ENCODE assay signal across 9 cellular contexts in genomic region chr1:225467193-225468020, GRCh38. TPM values are rescaled to one million over a fixed set of nuclear protein-coding genes. Genes with fewer than 3 reads are reported as not detected.
DNase-seq lines count a peak whose midpoint lies in the region; ATAC-seq and TF ChIP-seq lines count a peak whose summit lies in the region.
"Had no signal": no experiment of that assay in that cellular context is flagged by ENCODE, and none has a peak within 500 bp of the region (broad histone marks: within the 10 kb centered on the region; RNA-seq: fewer than 3 reads in every experiment).

No MANE protein-coding gene starts in this region.

- H3K27me3 Mint-ChIP-seq in natural killer cell (ENCODE audit: low read depth in 2 of 2): no peaks in the 10 kb centered on the region

- H3K9me3 ChIP-seq in thoracic aorta: no peaks in the 10 kb centered on the region

- H3K27ac ChIP-seq in caudate nucleus (ENCODE audit: low read depth, low read length) (peak overlapping the region; percentile 69), thoracic aorta (peak overlapping the region; percentile 41 to 65)

- H3K27ac Mint-ChIP-seq in natural killer cell: peak overlapping the region; percentile 96

- H3K27me3 ChIP-seq in thoracic aorta (replicated peaks; ENCODE audit: insufficient read depth): no peaks in the 10 kb centered on the region

- no peaks in the 10 kb centered on the region for H3K36me3 Mint-ChIP-seq in natural killer cell
- H3K36me3 Mint-ChIP-seq: brain had no signal

- peak; percentile 90 for TF ChIP-seq POLR2A in GM19193 (IDR thresholded peaks at IDR 0.05; ENCODE audit: extremely low read depth, insufficient read depth, insufficient read length)

- H3K4me3 ChIP-seq in thoracic aorta: peak overlapping the region; percentile 62

- DNase-seq in UCSD-AML1 (lab: John Stamatoyannopoulos, UW; ENCODE audit: unreplicated experiment) (peak; percentile 84), caudate nucleus (lab: John Stamatoyannopoulos, UW) (peak in 9 of 61 donors; percentile 7 to 34 (median 14)), natural killer cell (peak; percentile 70), thoracic aorta (ENCODE audit: low spot score) (no peak), DMS79 treated with DMSO at 0.1 percent for 48 hours (lab: John Stamatoyannopoulos, UW) (no peak), DMS79 (lab: John Stamatoyannopoulos, UW) (no peak)

- intact Hi-C loops in natural killer cell (cut with micrococcal nuclease): loop anchor here (5.0 to 10.0 kb wide), 2 partner anchors 530 to 717 kb away; partner anchors contain the start of genes ACBD3 and SDE2

- peak overlapping the region; percentile 94 for H3K4me3 Mint-ChIP-seq in natural killer cell
- H3K4me3 Mint-ChIP-seq: brain had no signal

- TF ChIP-seq CTCF in natural killer cell (IDR thresholded peaks at IDR 0.05): no peak
- TF ChIP-seq CTCF in thoracic aorta (IDR thresholded peaks at IDR 0.05): no peak

- peaks cover 68 to 80% of the 10 kb centered on the region in 2 donors for H3K4me1 Mint-ChIP-seq in natural killer cell

- H3K4me1 ChIP-seq in thoracic aorta (ENCODE audit: control insufficient read depth in 1 of 2, low read depth in 2 of 2): no peaks in the 10 kb centered on the region

- no peaks in the 10 kb centered on the region for H3K9me3 Mint-ChIP-seq in natural killer cell

- H3K36me3 ChIP-seq in thoracic aorta: no peaks in the 10 kb centered on the region

- ATAC-seq in HG03354 (IDR thresholded peaks at IDR 0.05; ENCODE audit: poor library complexity, severe bottlenecking, unreplicated experiment): peak; percentile 96
- ATAC-seq in natural killer cell: peak; percentile 84 to 92 (median 88)
- no peak for ATAC-seq in thoracic aorta (ENCODE audit: insufficient number of reproducible peaks, low FRiP score, low read depth)

RNA-seq across cellular contexts. Expression of gene LBR, which starts 39.6 kb away (rescaled TPM):
- total RNA-seq in natural killer cell (100 to 1,000 TPM; 161 to 179 (median 178) TPM), thoracic aorta (10 to 100 TPM; 39.1 to 51.7 TPM)

Comparison
In these comparisons a context has a peak if more than half of its experiments do, and no peak if none do; other contexts are left out.
1. DNase-seq: peak in UCSD-AML1 (single experiment) and natural killer cell (single experiment); none in thoracic aorta (single experiment), DMS79 treated with DMSO at 0.1 percent for 48 hours (single experiment) and DMS79 (single experiment).